ENCODE assay signal across 8 cellular contexts in the genomic region with DNA sequence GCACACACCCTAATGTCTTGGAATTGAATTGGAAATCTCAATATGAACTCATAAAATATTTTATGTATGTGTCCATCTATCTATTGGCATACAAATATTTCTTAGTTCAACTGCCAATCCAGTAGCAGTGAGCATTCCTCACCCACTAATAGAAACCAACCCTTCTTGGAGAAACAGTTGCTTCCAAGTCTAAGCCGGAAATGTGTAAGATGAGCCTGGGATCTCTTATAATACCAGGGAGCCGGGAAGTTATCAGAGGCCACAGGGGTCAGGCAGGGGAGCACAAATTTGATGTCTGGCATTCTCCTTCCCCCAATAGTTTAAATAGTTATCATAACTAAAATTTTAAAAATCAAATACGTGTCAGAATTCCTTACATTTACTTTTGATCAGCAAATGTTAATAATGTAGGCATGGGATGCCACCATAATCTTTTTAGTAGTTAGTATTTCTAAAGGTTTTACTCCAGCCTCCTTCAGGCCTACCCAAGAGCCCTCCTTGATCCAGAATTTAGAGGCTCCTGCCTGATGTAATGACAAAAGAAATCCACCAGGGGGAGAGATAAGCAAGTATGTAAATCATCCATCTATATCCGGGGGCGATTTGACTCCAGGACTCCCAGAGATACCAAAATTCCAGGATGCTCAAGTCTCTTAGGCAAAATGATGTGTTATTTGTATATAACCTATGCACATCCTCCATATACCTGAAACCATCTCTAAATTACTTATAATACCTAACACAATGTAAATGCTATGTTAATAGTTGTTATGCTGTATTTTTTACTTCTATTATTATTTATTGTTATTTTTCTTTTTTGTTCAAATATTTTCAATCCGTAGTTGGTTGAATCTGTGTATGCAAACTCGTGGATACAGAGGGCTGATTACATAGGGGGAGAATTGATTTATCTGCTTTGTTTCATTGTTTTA.
DNase-seq lines count a peak whose midpoint lies in the region; ATAC-seq, FAIRE-seq and TF ChIP-seq lines count a peak whose summit lies in the region.

No MANE protein-coding gene starts in this region.

- intact Hi-C loops in right cardiac atrium (cut with DNase I) (loop anchor here in 2 of 4 donors (10.0 kb wide), 1 partner anchor 160 kb away; no protein-coding TSS in a partner anchor), thyroid gland (cut with DNase I) (loop anchor here (10.0 kb wide), 1 partner anchor 160 kb away; no protein-coding TSS in a partner anchor)

- peak; percentile 74 for TF ChIP-seq CTCF in cardiac muscle cell (IDR thresholded peaks at IDR 0.05; ENCODE audit: low read depth, low read length)
- TF ChIP-seq CTCF in thyroid gland (IDR thresholded peaks at IDR 0.05), result peak; percentile 52 to 80 (median 65)

- H3K4me3 ChIP-seq in cardiac muscle cell, result no peak overlapping the region
- no peak overlapping the region for H3K4me3 ChIP-seq in right cardiac atrium (ENCODE audit: low read length)
- no peak overlapping the region for H3K4me3 ChIP-seq in thyroid gland (replicated peaks in 1 of 3)

- TF ChIP-seq POLR2A in thyroid gland (IDR thresholded peaks at IDR 0.05), result no peak

- H3K27ac ChIP-seq in cardiac muscle cell (no peak overlapping the region), right cardiac atrium (ENCODE audit: low read length) (no peak overlapping the region), thyroid gland (no peak overlapping the region)

- 34% methylated on average over 7 of the region's 7 CpGs for WGBS in right cardiac atrium
- 46 to 52% methylated on average over 7 of the region's 7 CpGs for WGBS in thyroid gland, 2 donors

- H3K9me3 ChIP-seq in cardiac muscle cell (ENCODE audit: low read depth), result no peaks in the 10 kb centered on the region
- H3K9me3 ChIP-seq in right cardiac atrium (ENCODE audit: control insufficient read depth, low read length), result no peaks in the 10 kb centered on the region
- no peaks in the 10 kb centered on the region for H3K9me3 ChIP-seq in thyroid gland

- H3K36me3 ChIP-seq in cardiac muscle cell (no peaks in the 10 kb centered on the region), thyroid gland (no peaks in the 10 kb centered on the region)

- DNase-seq in cardiac muscle cell (ENCODE audit: low read depth in 1 of 2, low spot score in 1 of 2) (peak; percentile 78 to 82), right cardiac atrium (no peak), HK-2 (ENCODE audit: unreplicated experiment) (peak; percentile 18), NCI-H526 (lab: John Stamatoyannopoulos, UW) (peak; percentile 5 to 76), astrocyte of the hippocampus (ENCODE audit: low read depth, low spot score) (peak; percentile 84), thyroid gland (peak; percentile 4 to 9)

- FAIRE-seq in islet of Langerhans (lab: Jason Lieb, UNC), result peak; percentile 82

- no peaks in the 10 kb centered on the region for H3K4me1 ChIP-seq in cardiac muscle cell (ENCODE audit: low read depth)
- H3K4me1 ChIP-seq in right cardiac atrium (ENCODE audit: control insufficient read depth, insufficient read depth, low read length), result no peaks in the 10 kb centered on the region
- no peaks in the 10 kb centered on the region for H3K4me1 ChIP-seq in thyroid gland

- H3K27me3 ChIP-seq in cardiac muscle cell (no peaks in the 10 kb centered on the region), right cardiac atrium (ENCODE audit: control insufficient read depth, insufficient read depth) (no peaks in the 10 kb centered on the region), thyroid gland (no peaks in the 10 kb centered on the region)

- ATAC-seq in right cardiac atrium (no peak), HG02870 (IDR thresholded peaks at IDR 0.05; ENCODE audit: unreplicated experiment) (no peak)

Comparison
In these comparisons a context has a peak if more than half of its experiments do, and no peak if none do; other contexts are left out.
1. DNase-seq: peak in cardiac muscle cell (2 of 2), HK-2 (single experiment), NCI-H526 (2 of 2), astrocyte of the hippocampus (single experiment) and thyroid gland (2 of 2); none in right cardiac atrium (0 of 3).